Comparison of ENCODE assay signal across 1 cellular context in the genomic region with DNA sequence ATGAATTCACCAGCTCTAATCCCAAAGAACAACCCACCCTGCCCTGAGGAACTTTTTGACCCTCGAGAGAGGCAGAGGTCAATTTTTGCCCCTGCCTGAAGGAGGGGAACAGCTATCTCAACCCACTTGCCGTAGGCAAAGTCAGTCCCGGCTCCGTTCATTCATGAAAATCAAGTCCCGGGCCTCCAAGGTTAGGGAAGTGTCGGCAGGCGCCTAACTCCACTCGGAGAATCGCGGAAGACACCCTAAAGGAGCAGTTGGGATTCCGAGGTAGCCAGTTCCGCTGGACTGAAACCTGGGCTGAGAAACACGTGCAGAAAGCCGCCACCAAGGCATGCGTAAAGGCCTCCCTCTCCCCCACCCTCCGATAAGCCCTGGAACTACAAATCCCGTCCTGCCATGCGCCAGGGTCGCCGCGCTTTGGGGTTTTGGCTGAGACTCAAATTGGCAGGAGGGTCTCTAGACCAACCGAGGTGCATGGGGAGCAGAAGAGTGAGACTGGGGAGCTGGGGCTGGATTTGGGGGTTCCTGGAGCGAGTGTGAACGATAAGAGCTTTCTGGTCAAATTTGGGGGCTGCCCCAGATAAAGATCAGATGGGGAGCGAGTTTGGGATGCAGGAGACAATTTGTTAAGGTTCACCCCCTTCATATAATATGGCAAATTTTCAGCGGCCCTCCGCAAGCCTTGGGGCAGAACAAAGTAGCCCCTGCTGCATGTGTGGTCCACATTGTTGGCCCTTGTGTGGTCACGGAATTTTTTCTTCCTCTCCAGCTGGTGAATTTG.
TF ChIP-seq lines count a peak whose summit lies in the region.

A gene (minus strand): TSS at position 290 of the 784 bp plus-strand sequence. CDS start 2,955 bp downstream, outside the sequence.

TF ChIP-seq in K562, 482 proteins besides CTCF, POLR2A, EP300 and RAD21 (continued from another document and continues in another):
- TF ChIP-seq CBFA2T2 (conservative IDR thresholded peaks at IDR 0.05) (no peak), NFXL1 (CRISPR knock-in tag; IDR thresholded peaks at IDR 0.05) (no peak), FOSL1 (tag; conservative IDR thresholded peaks at IDR 0.05) (no peak), TSC22D4 (tag; IDR thresholded peaks at IDR 0.05) (no peak), ZNF644 (tag; IDR thresholded peaks at IDR 0.05; ENCODE audit: low read depth) (no peak), ZNF830 (CRISPR knock-in tag; IDR thresholded peaks at IDR 0.05) (no peak), NRF1 (conservative IDR thresholded peaks at IDR 0.05 in 1 of 2, IDR thresholded peaks at IDR 0.05 in 1 of 2) (peak; percentile 91 to 92), ELF2 (CRISPR knock-in tag; IDR thresholded peaks at IDR 0.05) (no peak), ZEB2 (IDR thresholded peaks at IDR 0.05) (no peak), ZNF12 (CRISPR knock-in tag; IDR thresholded peaks at IDR 0.05) (no peak), MTF1 (CRISPR knock-in tag; IDR thresholded peaks at IDR 0.05; ENCODE audit: borderline replicate concordance) (no peak), SLC30A9 (CRISPR knock-in tag; IDR thresholded peaks at IDR 0.05) (no peak), MEIS2 (IDR thresholded peaks at IDR 0.05; ENCODE audit: partially characterized antibody) (peak; percentile 2), NELFE (IDR thresholded peaks at IDR 0.05; ENCODE audit: insufficient read depth, insufficient read length) (no peak), ELF4 (CRISPR knock-in tag; IDR thresholded peaks at IDR 0.05) (no peak), HDAC3 (IDR thresholded peaks at IDR 0.05; ENCODE audit: borderline replicate concordance, partially characterized antibody) (no peak), JUND (IDR thresholded peaks at IDR 0.05; ENCODE audit: borderline replicate concordance, low read depth, low read length) (no peak), JUND (tag; IDR thresholded peaks at IDR 0.05; ENCODE audit: borderline replicate concordance, low read depth, low read length) (no peak; the same call in 2 of the 3 replicates), SRSF1 (IDR thresholded peaks at IDR 0.05; ENCODE audit: low read depth, low read length) (no peak), EGR1 (conservative IDR thresholded peaks at IDR 0.05) (no peak), CBFA2T3 (IDR thresholded peaks at IDR 0.05) (no peak), CHD2 (IDR thresholded peaks at IDR 0.05; ENCODE audit: low read depth, low read length) (no peak), ZNF140 (CRISPR knock-in tag; IDR thresholded peaks at IDR 0.05) (no peak), PPARD (CRISPR knock-in tag; IDR thresholded peaks at IDR 0.05) (no peak), TCFL5 (CRISPR knock-in tag; conservative IDR thresholded peaks at IDR 0.05) (no peak), ZNF583 (CRISPR knock-in tag; IDR thresholded peaks at IDR 0.05) (no peak), POLR2AphosphoS5 (IDR thresholded peaks at IDR 0.05; ENCODE audit: control insufficient read depth, insufficient read depth, low read depth, low read length) (peak; percentile 80), ELF1 (tag; IDR thresholded peaks at IDR 0.05) (no peak)
- TF ChIP-seq, protein P1, sequence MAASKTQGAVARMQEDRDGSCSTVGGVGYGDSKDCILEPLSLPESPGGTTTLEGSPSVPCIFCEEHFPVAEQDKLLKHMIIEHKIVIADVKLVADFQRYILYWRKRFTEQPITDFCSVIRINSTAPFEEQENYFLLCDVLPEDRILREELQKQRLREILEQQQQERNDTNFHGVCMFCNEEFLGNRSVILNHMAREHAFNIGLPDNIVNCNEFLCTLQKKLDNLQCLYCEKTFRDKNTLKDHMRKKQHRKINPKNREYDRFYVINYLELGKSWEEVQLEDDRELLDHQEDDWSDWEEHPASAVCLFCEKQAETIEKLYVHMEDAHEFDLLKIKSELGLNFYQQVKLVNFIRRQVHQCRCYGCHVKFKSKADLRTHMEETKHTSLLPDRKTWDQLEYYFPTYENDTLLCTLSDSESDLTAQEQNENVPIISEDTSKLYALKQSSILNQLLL (CRISPR knock-in tag; IDR thresholded peaks at IDR 0.05; ENCODE audit: borderline replicate concordance): no peak
- TF ChIP-seq, protein P2, sequence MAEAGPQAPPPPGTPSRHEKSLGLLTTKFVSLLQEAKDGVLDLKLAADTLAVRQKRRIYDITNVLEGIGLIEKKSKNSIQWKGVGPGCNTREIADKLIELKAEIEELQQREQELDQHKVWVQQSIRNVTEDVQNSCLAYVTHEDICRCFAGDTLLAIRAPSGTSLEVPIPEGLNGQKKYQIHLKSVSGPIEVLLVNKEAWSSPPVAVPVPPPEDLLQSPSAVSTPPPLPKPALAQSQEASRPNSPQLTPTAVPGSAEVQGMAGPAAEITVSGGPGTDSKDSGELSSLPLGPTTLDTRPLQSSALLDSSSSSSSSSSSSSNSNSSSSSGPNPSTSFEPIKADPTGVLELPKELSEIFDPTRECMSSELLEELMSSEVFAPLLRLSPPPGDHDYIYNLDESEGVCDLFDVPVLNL (CRISPR knock-in tag; IDR thresholded peaks at IDR 0.05; ENCODE audit: low read depth): peak; percentile 30; the same call in 1 of the 2 replicates
- TF ChIP-seq, protein P3, sequence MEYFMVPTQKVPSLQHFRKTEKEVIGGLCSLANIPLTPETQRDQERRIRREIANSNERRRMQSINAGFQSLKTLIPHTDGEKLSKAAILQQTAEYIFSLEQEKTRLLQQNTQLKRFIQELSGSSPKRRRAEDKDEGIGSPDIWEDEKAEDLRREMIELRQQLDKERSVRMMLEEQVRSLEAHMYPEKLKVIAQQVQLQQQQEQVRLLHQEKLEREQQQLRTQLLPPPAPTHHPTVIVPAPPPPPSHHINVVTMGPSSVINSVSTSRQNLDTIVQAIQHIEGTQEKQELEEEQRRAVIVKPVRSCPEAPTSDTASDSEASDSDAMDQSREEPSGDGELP (CRISPR knock-in tag; IDR thresholded peaks at IDR 0.05; ENCODE audit: borderline replicate concordance): no peak; the same call in 1 of the 2 replicates
- TF ChIP-seq, protein P4, sequence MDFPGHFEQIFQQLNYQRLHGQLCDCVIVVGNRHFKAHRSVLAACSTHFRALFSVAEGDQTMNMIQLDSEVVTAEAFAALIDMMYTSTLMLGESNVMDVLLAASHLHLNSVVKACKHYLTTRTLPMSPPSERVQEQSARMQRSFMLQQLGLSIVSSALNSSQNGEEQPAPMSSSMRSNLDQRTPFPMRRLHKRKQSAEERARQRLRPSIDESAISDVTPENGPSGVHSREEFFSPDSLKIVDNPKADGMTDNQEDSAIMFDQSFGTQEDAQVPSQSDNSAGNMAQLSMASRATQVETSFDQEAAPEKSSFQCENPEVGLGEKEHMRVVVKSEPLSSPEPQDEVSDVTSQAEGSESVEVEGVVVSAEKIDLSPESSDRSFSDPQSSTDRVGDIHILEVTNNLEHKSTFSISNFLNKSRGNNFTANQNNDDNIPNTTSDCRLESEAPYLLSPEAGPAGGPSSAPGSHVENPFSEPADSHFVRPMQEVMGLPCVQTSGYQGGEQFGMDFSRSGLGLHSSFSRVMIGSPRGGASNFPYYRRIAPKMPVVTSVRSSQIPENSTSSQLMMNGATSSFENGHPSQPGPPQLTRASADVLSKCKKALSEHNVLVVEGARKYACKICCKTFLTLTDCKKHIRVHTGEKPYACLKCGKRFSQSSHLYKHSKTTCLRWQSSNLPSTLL (IDR thresholded peaks at IDR 0.05): no peak
- TF ChIP-seq, protein P5, sequence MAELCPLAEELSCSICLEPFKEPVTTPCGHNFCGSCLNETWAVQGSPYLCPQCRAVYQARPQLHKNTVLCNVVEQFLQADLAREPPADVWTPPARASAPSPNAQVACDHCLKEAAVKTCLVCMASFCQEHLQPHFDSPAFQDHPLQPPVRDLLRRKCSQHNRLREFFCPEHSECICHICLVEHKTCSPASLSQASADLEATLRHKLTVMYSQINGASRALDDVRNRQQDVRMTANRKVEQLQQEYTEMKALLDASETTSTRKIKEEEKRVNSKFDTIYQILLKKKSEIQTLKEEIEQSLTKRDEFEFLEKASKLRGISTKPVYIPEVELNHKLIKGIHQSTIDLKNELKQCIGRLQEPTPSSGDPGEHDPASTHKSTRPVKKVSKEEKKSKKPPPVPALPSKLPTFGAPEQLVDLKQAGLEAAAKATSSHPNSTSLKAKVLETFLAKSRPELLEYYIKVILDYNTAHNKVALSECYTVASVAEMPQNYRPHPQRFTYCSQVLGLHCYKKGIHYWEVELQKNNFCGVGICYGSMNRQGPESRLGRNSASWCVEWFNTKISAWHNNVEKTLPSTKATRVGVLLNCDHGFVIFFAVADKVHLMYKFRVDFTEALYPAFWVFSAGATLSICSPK (IDR thresholded peaks at IDR 0.05; ENCODE audit: borderline replicate concordance): no peak
- TF ChIP-seq, protein P6, sequence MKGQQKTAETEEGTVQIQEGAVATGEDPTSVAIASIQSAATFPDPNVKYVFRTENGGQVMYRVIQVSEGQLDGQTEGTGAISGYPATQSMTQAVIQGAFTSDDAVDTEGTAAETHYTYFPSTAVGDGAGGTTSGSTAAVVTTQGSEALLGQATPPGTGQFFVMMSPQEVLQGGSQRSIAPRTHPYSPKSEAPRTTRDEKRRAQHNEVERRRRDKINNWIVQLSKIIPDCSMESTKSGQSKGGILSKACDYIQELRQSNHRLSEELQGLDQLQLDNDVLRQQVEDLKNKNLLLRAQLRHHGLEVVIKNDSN (CRISPR knock-in tag; IDR thresholded peaks at IDR 0.05): peak; percentile 77
- TF ChIP-seq, protein P7, sequence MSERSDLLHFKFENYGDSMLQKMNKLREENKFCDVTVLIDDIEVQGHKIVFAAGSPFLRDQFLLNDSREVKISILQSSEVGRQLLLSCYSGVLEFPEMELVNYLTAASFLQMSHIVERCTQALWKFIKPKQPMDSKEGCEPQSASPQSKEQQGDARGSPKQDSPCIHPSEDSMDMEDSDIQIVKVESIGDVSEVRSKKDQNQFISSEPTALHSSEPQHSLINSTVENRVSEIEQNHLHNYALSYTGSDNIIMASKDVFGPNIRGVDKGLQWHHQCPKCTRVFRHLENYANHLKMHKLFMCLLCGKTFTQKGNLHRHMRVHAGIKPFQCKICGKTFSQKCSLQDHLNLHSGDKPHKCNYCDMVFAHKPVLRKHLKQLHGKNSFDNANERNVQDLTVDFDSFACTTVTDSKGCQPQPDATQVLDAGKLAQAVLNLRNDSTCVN (CRISPR knock-in tag; IDR thresholded peaks at IDR 0.05): no peak
- TF ChIP-seq, protein P8, sequence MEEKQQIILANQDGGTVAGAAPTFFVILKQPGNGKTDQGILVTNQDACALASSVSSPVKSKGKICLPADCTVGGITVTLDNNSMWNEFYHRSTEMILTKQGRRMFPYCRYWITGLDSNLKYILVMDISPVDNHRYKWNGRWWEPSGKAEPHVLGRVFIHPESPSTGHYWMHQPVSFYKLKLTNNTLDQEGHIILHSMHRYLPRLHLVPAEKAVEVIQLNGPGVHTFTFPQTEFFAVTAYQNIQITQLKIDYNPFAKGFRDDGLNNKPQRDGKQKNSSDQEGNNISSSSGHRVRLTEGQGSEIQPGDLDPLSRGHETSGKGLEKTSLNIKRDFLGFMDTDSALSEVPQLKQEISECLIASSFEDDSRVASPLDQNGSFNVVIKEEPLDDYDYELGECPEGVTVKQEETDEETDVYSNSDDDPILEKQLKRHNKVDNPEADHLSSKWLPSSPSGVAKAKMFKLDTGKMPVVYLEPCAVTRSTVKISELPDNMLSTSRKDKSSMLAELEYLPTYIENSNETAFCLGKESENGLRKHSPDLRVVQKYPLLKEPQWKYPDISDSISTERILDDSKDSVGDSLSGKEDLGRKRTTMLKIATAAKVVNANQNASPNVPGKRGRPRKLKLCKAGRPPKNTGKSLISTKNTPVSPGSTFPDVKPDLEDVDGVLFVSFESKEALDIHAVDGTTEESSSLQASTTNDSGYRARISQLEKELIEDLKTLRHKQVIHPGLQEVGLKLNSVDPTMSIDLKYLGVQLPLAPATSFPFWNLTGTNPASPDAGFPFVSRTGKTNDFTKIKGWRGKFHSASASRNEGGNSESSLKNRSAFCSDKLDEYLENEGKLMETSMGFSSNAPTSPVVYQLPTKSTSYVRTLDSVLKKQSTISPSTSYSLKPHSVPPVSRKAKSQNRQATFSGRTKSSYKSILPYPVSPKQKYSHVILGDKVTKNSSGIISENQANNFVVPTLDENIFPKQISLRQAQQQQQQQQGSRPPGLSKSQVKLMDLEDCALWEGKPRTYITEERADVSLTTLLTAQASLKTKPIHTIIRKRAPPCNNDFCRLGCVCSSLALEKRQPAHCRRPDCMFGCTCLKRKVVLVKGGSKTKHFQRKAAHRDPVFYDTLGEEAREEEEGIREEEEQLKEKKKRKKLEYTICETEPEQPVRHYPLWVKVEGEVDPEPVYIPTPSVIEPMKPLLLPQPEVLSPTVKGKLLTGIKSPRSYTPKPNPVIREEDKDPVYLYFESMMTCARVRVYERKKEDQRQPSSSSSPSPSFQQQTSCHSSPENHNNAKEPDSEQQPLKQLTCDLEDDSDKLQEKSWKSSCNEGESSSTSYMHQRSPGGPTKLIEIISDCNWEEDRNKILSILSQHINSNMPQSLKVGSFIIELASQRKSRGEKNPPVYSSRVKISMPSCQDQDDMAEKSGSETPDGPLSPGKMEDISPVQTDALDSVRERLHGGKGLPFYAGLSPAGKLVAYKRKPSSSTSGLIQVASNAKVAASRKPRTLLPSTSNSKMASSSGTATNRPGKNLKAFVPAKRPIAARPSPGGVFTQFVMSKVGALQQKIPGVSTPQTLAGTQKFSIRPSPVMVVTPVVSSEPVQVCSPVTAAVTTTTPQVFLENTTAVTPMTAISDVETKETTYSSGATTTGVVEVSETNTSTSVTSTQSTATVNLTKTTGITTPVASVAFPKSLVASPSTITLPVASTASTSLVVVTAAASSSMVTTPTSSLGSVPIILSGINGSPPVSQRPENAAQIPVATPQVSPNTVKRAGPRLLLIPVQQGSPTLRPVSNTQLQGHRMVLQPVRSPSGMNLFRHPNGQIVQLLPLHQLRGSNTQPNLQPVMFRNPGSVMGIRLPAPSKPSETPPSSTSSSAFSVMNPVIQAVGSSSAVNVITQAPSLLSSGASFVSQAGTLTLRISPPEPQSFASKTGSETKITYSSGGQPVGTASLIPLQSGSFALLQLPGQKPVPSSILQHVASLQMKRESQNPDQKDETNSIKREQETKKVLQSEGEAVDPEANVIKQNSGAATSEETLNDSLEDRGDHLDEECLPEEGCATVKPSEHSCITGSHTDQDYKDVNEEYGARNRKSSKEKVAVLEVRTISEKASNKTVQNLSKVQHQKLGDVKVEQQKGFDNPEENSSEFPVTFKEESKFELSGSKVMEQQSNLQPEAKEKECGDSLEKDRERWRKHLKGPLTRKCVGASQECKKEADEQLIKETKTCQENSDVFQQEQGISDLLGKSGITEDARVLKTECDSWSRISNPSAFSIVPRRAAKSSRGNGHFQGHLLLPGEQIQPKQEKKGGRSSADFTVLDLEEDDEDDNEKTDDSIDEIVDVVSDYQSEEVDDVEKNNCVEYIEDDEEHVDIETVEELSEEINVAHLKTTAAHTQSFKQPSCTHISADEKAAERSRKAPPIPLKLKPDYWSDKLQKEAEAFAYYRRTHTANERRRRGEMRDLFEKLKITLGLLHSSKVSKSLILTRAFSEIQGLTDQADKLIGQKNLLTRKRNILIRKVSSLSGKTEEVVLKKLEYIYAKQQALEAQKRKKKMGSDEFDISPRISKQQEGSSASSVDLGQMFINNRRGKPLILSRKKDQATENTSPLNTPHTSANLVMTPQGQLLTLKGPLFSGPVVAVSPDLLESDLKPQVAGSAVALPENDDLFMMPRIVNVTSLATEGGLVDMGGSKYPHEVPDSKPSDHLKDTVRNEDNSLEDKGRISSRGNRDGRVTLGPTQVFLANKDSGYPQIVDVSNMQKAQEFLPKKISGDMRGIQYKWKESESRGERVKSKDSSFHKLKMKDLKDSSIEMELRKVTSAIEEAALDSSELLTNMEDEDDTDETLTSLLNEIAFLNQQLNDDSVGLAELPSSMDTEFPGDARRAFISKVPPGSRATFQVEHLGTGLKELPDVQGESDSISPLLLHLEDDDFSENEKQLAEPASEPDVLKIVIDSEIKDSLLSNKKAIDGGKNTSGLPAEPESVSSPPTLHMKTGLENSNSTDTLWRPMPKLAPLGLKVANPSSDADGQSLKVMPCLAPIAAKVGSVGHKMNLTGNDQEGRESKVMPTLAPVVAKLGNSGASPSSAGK (IDR thresholded peaks at IDR 0.05): peak; percentile 83
- TF ChIP-seq, protein P9, sequence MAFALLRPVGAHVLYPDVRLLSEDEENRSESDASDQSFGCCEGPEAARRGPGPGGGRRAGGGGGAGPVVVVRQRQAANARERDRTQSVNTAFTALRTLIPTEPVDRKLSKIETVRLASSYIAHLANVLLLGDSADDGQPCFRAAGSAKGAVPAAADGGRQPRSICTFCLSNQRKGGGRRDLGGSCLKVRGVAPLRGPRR (CRISPR knock-in tag; IDR thresholded peaks at IDR 0.05): no peak
